In genomic region chr11:18715476-18715875, GRCh38 we compare ENCODE assay signal across 16 cellular contexts. TPM values are rescaled to one million over a fixed set of nuclear protein-coding genes. Genes with fewer than 3 reads are reported as not detected.
A peak's percentile ranks its signal among the peaks of the same experiment; 100 is the strongest.
DNase-seq lines count a peak whose midpoint lies in the region; ATAC-seq, FAIRE-seq and TF ChIP-seq lines count a peak whose summit lies in the region.
"Had no signal": no experiment of that assay in that cellular context is flagged by ENCODE, and none has a peak within 500 bp of the region (broad histone marks: within the 10 kb centered on the region; RNA-seq: fewer than 3 reads in every experiment).

No MANE protein-coding gene starts in this region.

- no peak overlapping the region for H3K56ac ChIP-seq in H1 (replicated peaks; ENCODE audit: insufficient read length, low read depth, low read length)

- H3K36me3 ChIP-seq in K562 (ENCODE audit: control insufficient read depth, insufficient read depth, low read length) (no peaks in the 10 kb centered on the region), H1 (ENCODE audit: control insufficient read depth in 2 of 4, insufficient read depth in 4 of 4, low read length in 3 of 4) (no peaks in the 10 kb centered on the region), osteoblast (ENCODE audit: insufficient read depth, low read length) (no peaks in the 10 kb centered on the region)
- H3K36me3 ChIP-seq: BLaER1 treated with 17β-estradiol and CSF1 and Interleukin-3, amounts not matched to agents 10 nM and 100 nM; HAP-1 had no signal

- H3K18ac ChIP-seq in H1 (ENCODE audit: extremely low read depth, low read length): no peak overlapping the region

- no peak for TF ChIP-seq RAD21 in K562 (CRISPR knock-in tag; conservative IDR thresholded peaks at IDR 0.05 in 1 of 2, IDR thresholded peaks at IDR 0.05 in 1 of 2)
- TF ChIP-seq RAD21 in H1 (IDR thresholded peaks at IDR 0.05 in 1 of 2, conservative IDR thresholded peaks at IDR 0.05 in 1 of 2; ENCODE audit: low read depth in 2 of 2, low read length in 2 of 2): no peak

- no peak overlapping the region for H3K4ac ChIP-seq in H1 (replicated peaks; ENCODE audit: insufficient read length, low read depth, low read length)

- H3K27me3 ChIP-seq in K562 (ENCODE audit: control insufficient read depth in 2 of 2, insufficient read depth in 2 of 2, low read length in 2 of 2) (peaks cover 11 to 80% of the 10 kb centered on the region in 2 experiments), H1 (replicated peaks in 1 of 4; ENCODE audit: control insufficient read depth in 3 of 4, extremely low read depth in 1 of 4, insufficient read depth in 3 of 4, low read length in 3 of 4) (peaks cover 0 to 9% (median 4%) of the 10 kb centered on the region in 4 experiments; a peak in 2 of 7 replicates), osteoblast (ENCODE audit: insufficient read depth, low read length) (peaks cover 7% of the 10 kb centered on the region)
- H3K27me3 ChIP-seq: BLaER1 treated with 17β-estradiol and CSF1 and Interleukin-3, amounts not matched to agents 10 nM and 100 nM had no signal

- FAIRE-seq in K562 (lab: Jason Lieb, UNC) (no peak), H1 (lab: Jason Lieb, UNC) (no peak)

- H3K9me3 ChIP-seq in K562 (replicated peaks; ENCODE audit: control insufficient read depth, insufficient read depth, low read depth, low read length) (no peaks in the 10 kb centered on the region), H1 (ENCODE audit: insufficient read depth in 2 of 2, low read depth in 1 of 2, low read length in 1 of 2) (no peaks in the 10 kb centered on the region), osteoblast (ENCODE audit: low read depth, low read length) (no peaks in the 10 kb centered on the region)
- H3K9me3 ChIP-seq: BLaER1 treated with 17β-estradiol and CSF1 and Interleukin-3, amounts not matched to agents 10 nM and 100 nM; HAP-1 had no signal

- H2BK120ac ChIP-seq in H1 (replicated peaks; ENCODE audit: low read depth, low read length): no peak overlapping the region

- H4K8ac ChIP-seq in H1 (ENCODE audit: extremely low read depth, insufficient read depth, low read length): no peak overlapping the region

- no peak overlapping the region for H3K23ac ChIP-seq in H1 (ENCODE audit: insufficient read length)

- BruUV-seq in K562 (replicated peaks; lab: Mats Ljungman, UMichigan): no TSS peak

- POLR2A ChIA-PET in K562 (lab: Yijun Ruan, JAX) (interaction anchor here (1.4 kb wide), 1 partner anchor 15 kb away, joined by 3 read pairs; no protein-coding TSS in a partner anchor), H1 (lab: Charles Lee; ENCODE audit: partially characterized antibody) (interaction anchor here (0.5 to 1.4 kb wide), 4 partner anchors 8 to 194 kb away, joined by 3 to 5 read pairs (median 3); no protein-coding TSS in a partner anchor)

- in situ Hi-C loops in K562 (cut with MboI): no loop called here

- H2AFZ ChIP-seq in K562 (ENCODE audit: low read depth, low read length) (no peak overlapping the region), H1 (ENCODE audit: low read length) (no peak overlapping the region), osteoblast (ENCODE audit: low read length) (no peak overlapping the region)

- H4K91ac ChIP-seq in H1 (replicated peaks; ENCODE audit: insufficient read length, low read length): no peak overlapping the region

- H3K79me2 ChIP-seq in K562 (ENCODE audit: control insufficient read depth, insufficient read depth, low read length): no peaks in the 10 kb centered on the region
- H3K79me2 ChIP-seq in H1 (ENCODE audit: control insufficient read depth in 1 of 2, insufficient read depth in 2 of 2, low read length in 2 of 2): no peaks in the 10 kb centered on the region
- H3K79me2 ChIP-seq in osteoblast (ENCODE audit: insufficient read depth, low read length): no peaks in the 10 kb centered on the region

- H3K79me1 ChIP-seq in H1 (ENCODE audit: low read depth, low read length): no peaks in the 10 kb centered on the region

- H3K14ac ChIP-seq in H1 (ENCODE audit: insufficient read length): no peak overlapping the region

- 0 out of 2 replicates have a peak overlapping the region, but pooled peaks have one; percentile 53 for H2AK5ac ChIP-seq in H1 (ENCODE audit: low read depth, low read length)

- TF ChIP-seq POLR2A in K562 (conservative IDR thresholded peaks at IDR 0.05) (no peak), H1 (IDR thresholded peaks at IDR 0.05; ENCODE audit: control extremely low read depth in 1 of 2, low read depth in 2 of 2, low read length in 2 of 2) (no peak)

- intact Hi-C loops in K562 (cut with micrococcal nuclease): no loop called here

- TF ChIP-seq CTCF in K562 (IDR thresholded peaks at IDR 0.05 in 2 of 3, conservative IDR thresholded peaks at IDR 0.05 in 1 of 3; ENCODE audit: insufficient read depth in 2 of 3, low read depth in 1 of 3, low read length in 3 of 3): no peak
- TF ChIP-seq CTCF in H1 (IDR thresholded peaks at IDR 0.05; ENCODE audit: control extremely low read depth in 1 of 3, insufficient read depth in 1 of 3, low read depth in 1 of 3, low read length in 3 of 3): no peak
- TF ChIP-seq CTCF in osteoblast (IDR thresholded peaks at IDR 0.05; ENCODE audit: extremely low read depth, low read depth, low read length): no peak

- no peak overlapping the region for H2BK15ac ChIP-seq in H1 (ENCODE audit: low read length)

- 3% methylated on average over 7 of the region's 7 CpGs for WGBS in K562 (ENCODE audit: insufficient coverage, low coverage, missing lambda C conversion rate)
- WGBS in H1 (ENCODE audit: extremely low coverage in 1 of 2, insufficient coverage in 1 of 2, insufficient read length in 1 of 2, insufficient replicate concordance in 2 of 2, low coverage in 1 of 2, low lambda C conversion rate in 2 of 2, missing lambda C conversion rate in 1 of 2), 2 experiments: 77% methylated on average over 7 of the region's 7 CpGs; no CpG with 5 or more reads in 1 of the 2 experiments

- no peak overlapping the region for H2BK20ac ChIP-seq in H1 (ENCODE audit: low read length)

- no peak overlapping the region for H4K5ac ChIP-seq in H1 (ENCODE audit: insufficient read length, low read depth, low read length)

- no peak overlapping the region for H3K27ac ChIP-seq in K562 (ENCODE audit: extremely low read depth, low read depth, low read length)
- no peak overlapping the region for H3K27ac ChIP-seq in H1 (ENCODE audit: low read depth, low read length)
- H3K27ac ChIP-seq in osteoblast (ENCODE audit: low read depth, low read length): no peak overlapping the region
- H3K27ac ChIP-seq: BLaER1 treated with 17β-estradiol and CSF1 and Interleukin-3, amounts not matched to agents 10 nM and 100 nM; HL-60 had no signal

- DNase-seq in K562 (ENCODE audit: extremely low read depth in 1 of 4, low spot score in 3 of 4): no peak
- no peak for DNase-seq in H1 (ENCODE audit: low read depth in 1 of 2, low spot score in 2 of 2)
- DNase-seq in osteoblast (ENCODE audit: insufficient read length, low spot score, missing footprints): peak; percentile 47
- no peak for DNase-seq in stimulated activated CD4-positive, alpha-beta T cell treated with anti-CD3 and anti-CD28 coated beads, Interleukin-15, amount 100 ng/mL, for 24 hours
- DNase-seq in NCI-H774 (lab: John Stamatoyannopoulos, UW): no peak
- DNase-seq: Calu3; CD8-positive, alpha-beta T cell; DMS79 treated with DMSO at 0.1 percent for 48 hours; GF-D8 had no signal

- H4K20me1 ChIP-seq in K562 (replicated peaks; ENCODE audit: control insufficient read depth, insufficient read depth, low read length): peaks cover 4% of the 10 kb centered on the region; the same call in 1 of the 2 replicates
- H4K20me1 ChIP-seq in H1 (replicated peaks in 1 of 2; ENCODE audit: control insufficient read depth in 1 of 2, insufficient read depth in 2 of 2, low read length in 2 of 2): no peaks in the 10 kb centered on the region
- H4K20me1 ChIP-seq in osteoblast (ENCODE audit: insufficient read depth, low read length): no peaks in the 10 kb centered on the region
- H4K20me1 ChIP-seq: BLaER1 treated with 17β-estradiol and CSF1 and Interleukin-3, amounts not matched to agents 10 nM and 100 nM had no signal

- H3K4me2 ChIP-seq in K562 (ENCODE audit: insufficient read depth, low read length): no peak overlapping the region
- H3K4me2 ChIP-seq in H1 (ENCODE audit: insufficient read depth in 1 of 2, low read depth in 2 of 2, low read length in 2 of 2): no peak overlapping the region
- H3K4me2 ChIP-seq in osteoblast (ENCODE audit: insufficient read depth, low read length): no peak overlapping the region
- H3K4me2 ChIP-seq: BLaER1 treated with 17β-estradiol and CSF1 and Interleukin-3, amounts not matched to agents 10 nM and 100 nM had no signal

- H2BK12ac ChIP-seq in H1 (ENCODE audit: low read depth, low read length): no peak overlapping the region

- H3K9ac ChIP-seq in K562 (ENCODE audit: insufficient read depth in 1 of 2, low read depth in 2 of 2, low read length in 2 of 2) (no peak overlapping the region), H1 (replicated peaks in 1 of 4; ENCODE audit: extremely low read depth in 1 of 4, low read depth in 3 of 4, low read length in 3 of 4) (no peak overlapping the region)
- H3K9ac ChIP-seq: BLaER1 treated with 17β-estradiol and CSF1 and Interleukin-3, amounts not matched to agents 10 nM and 100 nM had no signal

- CTCF ChIA-PET in K562 (lab: Yijun Ruan, JAX; ENCODE audit: low intra/inter-chr PET ratio) (no interaction called here), H1 (lab: Charles Lee; ENCODE audit: partially characterized antibody) (interaction anchor here (0.6 to 7.6 kb wide), 5 partner anchors 9 to 282 kb away, joined by 3 to 63 read pairs (median 5); partner anchors contain the start of gene IGSF22)

- peaks cover 2% of the 10 kb centered on the region; the same call in 1 of the 2 replicates for H3K23me2 ChIP-seq in H1 (ENCODE audit: low read depth, low read length)

- peaks cover 3% of the 10 kb centered on the region for H3K9me1 ChIP-seq in K562 (ENCODE audit: control insufficient read depth, insufficient read depth, low read length)

- no peaks in the 10 kb centered on the region for H3K4me1 ChIP-seq in K562 (replicated peaks in 1 of 2; ENCODE audit: control insufficient read depth in 2 of 2, insufficient read depth in 2 of 2, low read length in 2 of 2)
- H3K4me1 ChIP-seq in H1 (replicated peaks in 1 of 4; ENCODE audit: control insufficient read depth in 3 of 4, insufficient read depth in 4 of 4, low read length in 3 of 4): no peaks in the 10 kb centered on the region; a peak in 1 of 7 replicates
- H3K4me1 ChIP-seq in osteoblast (ENCODE audit: insufficient read depth, low read length): peaks cover 4% of the 10 kb centered on the region
- H3K4me1 ChIP-seq: HAP-1 had no signal

- TF ChIP-seq EP300 in K562 (IDR thresholded peaks at IDR 0.05; ENCODE audit: low read length): no peak
- TF ChIP-seq EP300 in H1 (IDR thresholded peaks at IDR 0.05; ENCODE audit: borderline replicate concordance in 1 of 2, low read depth in 2 of 2, low read length in 2 of 2): no peak

- ATAC-seq in K562 (no peak), HG02763 (IDR thresholded peaks at IDR 0.05; ENCODE audit: unreplicated experiment) (no peak)
- ATAC-seq: CD8-positive, alpha-beta T cell had no signal

- H3K4me3 ChIP-seq in K562: no peak overlapping the region
- H3K4me3 ChIP-seq in H1 (ENCODE audit: extremely low read depth in 1 of 4, insufficient read depth in 2 of 4, low read depth in 3 of 4, low read length in 4 of 4): no peak overlapping the region
- no peak overlapping the region for H3K4me3 ChIP-seq in osteoblast (ENCODE audit: insufficient read depth, low read length)
- H3K4me3 ChIP-seq: BLaER1 treated with 17β-estradiol and CSF1 and Interleukin-3, amounts not matched to agents 10 nM and 100 nM; HAP-1 had no signal

- H2BK5ac ChIP-seq in H1 (ENCODE audit: low read depth, low read length): no peak overlapping the region

RNA-seq across cellular contexts. Expression of gene IGSF22, which starts 10.5 kb away (rescaled TPM):
- not detected in 2 replicates for total RNA-seq in K562 (2011; cell fraction: chromatin; rRNA removed; ENCODE audit: low replicate concordance)
- total RNA-seq in K562 (2011; cell fraction: nucleolus; rRNA removed): not detected in 2 replicates
- total RNA-seq in K562 (2011; cell fraction: nucleoplasm; rRNA removed): not detected in 2 replicates
- total RNA-seq in K562 (2014; rRNA removed) (not detected in 2 replicates), K562 (2014; rRNA removed; fragmentation: Illumina TruSeq; extraction: Trizol) (not detected in 2 replicates), K562 (2015; rRNA removed; fragmentation: Illumina TruSeq; extraction: Trizol) (not detected in 2 replicates), K562 (2021) (not detected in 2 replicates), osteoblast (not detected in 2 replicates)
- polyA plus RNA-seq in K562 (2011; rRNA removed) (not detected in 2 replicates), K562 (2014; fragmentation: Illumina TruSeq; extraction: Trizol) (not detected in 2 replicates), K562 (2014; fragmentation: Nextera tagmentation; extraction: Ambion mirVana) (not detected), K562 (2014; rRNA removed) (not detected in 2 replicates), H1 (2011; rRNA removed) (0.06 and 0.14 TPM in 2 replicates)
- polyA plus RNA-seq in K562 (2011; cell fraction: cytosol; rRNA removed): not detected in 2 replicates
- polyA plus RNA-seq in K562 (2011; cell fraction: nucleus; rRNA removed): not detected in 2 replicates
- polyA plus RNA-seq in K562 (2012): 0.33 TPM in 1 of 2 replicates, not detected in the other
- not detected in 2 replicates for polyA minus RNA-seq in K562 (2011; rRNA and poly(A)+ RNA removed)
- polyA minus RNA-seq in K562 (2011; cell fraction: cytosol; rRNA and poly(A)+ RNA removed): not detected in 2 replicates
- not detected in 2 replicates for polyA minus RNA-seq in K562 (2011; cell fraction: nucleus; rRNA and poly(A)+ RNA removed)
- total RNA-seq in H1 (2021; fragmentation: NEBNext Ultra II Directional; extraction: Animal tissue kit (Norgen Biotek cat#: 25700)): not detected in 2 replicates
- polyA plus RNA-seq in H1 (2011; cell fraction: cytosol; rRNA removed): 0.09 TPM
- polyA plus RNA-seq in H1 (2011; cell fraction: nucleus; rRNA removed): 0.24 TPM
- 0.05 to 0.61 TPM (median 0.11 TPM) in 3 of 4 replicates, not detected in the other for polyA plus RNA-seq in H1 (2012, experiment 1 of 2)
- 0.34 TPM for polyA plus RNA-seq in H1 (2012, experiment 2 of 2)
- polyA plus RNA-seq in H1 (2013, experiment 1 of 2): 0.04 TPM
- 0.02 TPM for polyA plus RNA-seq in H1 (2013, experiment 2 of 2)
- 0.03 and 0.07 TPM in 2 replicates for polyA minus RNA-seq in H1 (2011; rRNA and poly(A)+ RNA removed)
- not detected for polyA minus RNA-seq in H1 (2011; cell fraction: cytosol; rRNA and poly(A)+ RNA removed)
- 1.1 TPM for polyA minus RNA-seq in H1 (2011; cell fraction: nucleus; rRNA and poly(A)+ RNA removed)
- total RNA-seq: A172, Calu3, H4, HT1080 had no signal

RNA-seq across cellular contexts. Expression of gene TMEM86A, which starts 16.9 kb away (rescaled TPM):
- total RNA-seq in K562 (2011; cell fraction: chromatin; rRNA removed; ENCODE audit: low replicate concordance): 1.1 and 2.2 TPM in 2 replicates
- total RNA-seq in K562 (2011; cell fraction: nucleolus; rRNA removed): 2.1 and 3.0 TPM in 2 replicates
- 2.1 and 2.3 TPM in 2 replicates for total RNA-seq in K562 (2011; cell fraction: nucleoplasm; rRNA removed)
- total RNA-seq in K562 (2014; rRNA removed) (0.45 and 1.0 TPM in 2 replicates), K562 (2014; rRNA removed; fragmentation: Illumina TruSeq; extraction: Trizol) (0.22 and 0.25 TPM in 2 replicates), K562 (2015; rRNA removed; fragmentation: Illumina TruSeq; extraction: Trizol) (0.11 and 0.22 TPM in 2 replicates), K562 (2021) (0.74 and 1.3 TPM in 2 replicates), osteoblast (3.3 and 4.1 TPM in 2 replicates)
- polyA plus RNA-seq in K562 (2011; rRNA removed) (0.27 and 0.52 TPM in 2 replicates), K562 (2014; fragmentation: Illumina TruSeq; extraction: Trizol) (0.39 and 0.78 TPM in 2 replicates), K562 (2014; fragmentation: Nextera tagmentation; extraction: Ambion mirVana) (not detected), K562 (2014; rRNA removed) (0.27 and 0.40 TPM in 2 replicates), H1 (2011; rRNA removed) (1.5 and 2.4 TPM in 2 replicates)
- 0.16 and 1.2 TPM in 2 replicates for polyA plus RNA-seq in K562 (2011; cell fraction: cytosol; rRNA removed)
- polyA plus RNA-seq in K562 (2011; cell fraction: nucleus; rRNA removed): 0.51 and 1.3 TPM in 2 replicates
- 0.57 and 1.2 TPM in 2 replicates for polyA plus RNA-seq in K562 (2012)
- polyA minus RNA-seq in K562 (2011; rRNA and poly(A)+ RNA removed): 0.60 and 0.88 TPM in 2 replicates
- not detected in 2 replicates for polyA minus RNA-seq in K562 (2011; cell fraction: cytosol; rRNA and poly(A)+ RNA removed)
- polyA minus RNA-seq in K562 (2011; cell fraction: nucleus; rRNA and poly(A)+ RNA removed): 1.6 and 3.4 TPM in 2 replicates
- 1.7 and 2.0 TPM in 2 replicates for total RNA-seq in H1 (2021; fragmentation: NEBNext Ultra II Directional; extraction: Animal tissue kit (Norgen Biotek cat#: 25700))
- polyA plus RNA-seq in H1 (2011; cell fraction: cytosol; rRNA removed): 2.1 TPM
- 5.1 TPM for polyA plus RNA-seq in H1 (2011; cell fraction: nucleus; rRNA removed)
- polyA plus RNA-seq in H1 (2012, experiment 1 of 2): 1.4 to 2.6 TPM (median 1.7 TPM) in 4 replicates
- polyA plus RNA-seq in H1 (2012, experiment 2 of 2): 1.8 TPM
- polyA plus RNA-seq in H1 (2013, experiment 1 of 2): 1.4 TPM
- polyA plus RNA-seq in H1 (2013, experiment 2 of 2): 1.6 TPM
- polyA minus RNA-seq in H1 (2011; rRNA and poly(A)+ RNA removed): 1.8 and 4.3 TPM in 2 replicates
- 1.0 TPM for polyA minus RNA-seq in H1 (2011; cell fraction: cytosol; rRNA and poly(A)+ RNA removed)
- polyA minus RNA-seq in H1 (2011; cell fraction: nucleus; rRNA and poly(A)+ RNA removed): 7.3 TPM

Comparison
In these comparisons a context has a peak if more than half of its experiments do, and no peak if none do; other contexts are left out.
1. Of the 49 proteins assayed by ChIP-seq in both K562 and H1: peak only in K562: NRF1; only in H1: none; in both: none; in neither: 48.